In the genomic region with DNA sequence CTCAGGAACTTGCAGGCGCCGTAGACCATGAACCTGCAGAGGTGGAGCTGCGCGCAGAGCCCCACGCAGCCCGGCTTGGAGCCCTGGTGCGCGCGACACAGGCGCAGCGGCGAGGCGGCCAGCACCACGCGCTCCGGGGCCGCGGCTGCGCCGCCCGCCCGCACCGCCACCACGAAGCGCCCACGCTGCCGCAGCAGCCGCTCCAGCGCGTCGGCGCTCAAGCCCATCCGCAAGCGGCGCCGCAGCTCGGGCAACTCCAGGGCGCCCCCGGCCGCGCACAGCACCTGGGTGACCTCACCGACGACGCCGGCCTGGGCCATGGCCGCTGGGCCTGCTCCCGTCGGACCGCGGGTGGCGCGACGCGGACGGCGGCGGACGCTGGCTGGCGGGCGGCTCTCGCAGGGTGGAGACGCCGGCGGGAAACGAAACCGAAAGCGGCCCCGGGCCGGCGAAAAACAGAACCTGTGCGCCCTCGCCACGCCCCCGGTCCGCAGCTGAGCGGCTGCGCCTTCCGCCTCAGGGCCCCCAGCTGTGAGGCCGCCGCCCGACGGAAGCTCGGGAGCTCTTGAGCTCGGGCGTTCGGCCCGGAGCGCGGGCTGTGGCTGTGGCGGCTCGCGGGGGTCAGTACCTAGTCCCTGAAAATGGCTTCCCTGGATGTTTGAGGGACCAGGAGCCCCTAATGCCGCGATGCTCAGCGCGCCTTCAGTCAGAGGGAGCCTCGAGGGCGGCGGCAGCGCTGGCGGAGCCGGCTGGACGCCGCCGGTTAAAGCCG, we compare ENCODE assay signal across 1 cellular context.
TF ChIP-seq lines count a peak whose summit lies in the region.

A gene with protein sequence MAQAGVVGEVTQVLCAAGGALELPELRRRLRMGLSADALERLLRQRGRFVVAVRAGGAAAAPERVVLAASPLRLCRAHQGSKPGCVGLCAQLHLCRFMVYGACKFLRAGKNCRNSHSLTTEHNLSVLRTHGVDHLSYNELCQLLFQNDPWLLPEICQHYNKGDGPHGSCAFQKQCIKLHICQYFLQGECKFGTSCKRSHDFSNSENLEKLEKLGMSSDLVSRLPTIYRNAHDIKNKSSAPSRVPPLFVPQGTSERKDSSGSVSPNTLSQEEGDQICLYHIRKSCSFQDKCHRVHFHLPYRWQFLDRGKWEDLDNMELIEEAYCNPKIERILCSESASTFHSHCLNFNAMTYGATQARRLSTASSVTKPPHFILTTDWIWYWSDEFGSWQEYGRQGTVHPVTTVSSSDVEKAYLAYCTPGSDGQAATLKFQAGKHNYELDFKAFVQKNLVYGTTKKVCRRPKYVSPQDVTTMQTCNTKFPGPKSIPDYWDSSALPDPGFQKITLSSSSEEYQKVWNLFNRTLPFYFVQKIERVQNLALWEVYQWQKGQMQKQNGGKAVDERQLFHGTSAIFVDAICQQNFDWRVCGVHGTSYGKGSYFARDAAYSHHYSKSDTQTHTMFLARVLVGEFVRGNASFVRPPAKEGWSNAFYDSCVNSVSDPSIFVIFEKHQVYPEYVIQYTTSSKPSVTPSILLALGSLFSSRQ (minus strand): TSS at position 424 of the 772 bp plus-strand sequence. CDS start 104 bp downstream, at position 320.

TF ChIP-seq in HepG2, 621 proteins besides CTCF, POLR2A, EP300 and RAD21 (continued from another document and continues in another):
- TF ChIP-seq POLR2AphosphoS5 (IDR thresholded peaks at IDR 0.05; ENCODE audit: low read depth, low read length) (no peak), ZZZ3 (CRISPR knock-in tag; IDR thresholded peaks at IDR 0.05; ENCODE audit: borderline replicate concordance) (0 out of 2 replicates have a peak, but pooled peaks have one; percentile 21), ZFX (CRISPR knock-in tag; IDR thresholded peaks at IDR 0.05; ENCODE audit: low read depth) (peak; percentile 87), ZBTB43 (CRISPR knock-in tag; conservative IDR thresholded peaks at IDR 0.05) (peak; percentile 58; the same call in 1 of the 2 replicates), SP1 (IDR thresholded peaks at IDR 0.05) (no peak), SP1 (CRISPR knock-in tag; IDR thresholded peaks at IDR 0.05) (peak; percentile 60), ZNF33B (CRISPR knock-in tag; IDR thresholded peaks at IDR 0.05) (no peak), BRD4 (CRISPR knock-in tag; IDR thresholded peaks at IDR 0.05) (0 out of 2 replicates have a peak, but pooled peaks have one; percentile 12), GZF1 (CRISPR knock-in tag; IDR thresholded peaks at IDR 0.05) (no peak), BORCS8-MEF2B (CRISPR knock-in tag; IDR thresholded peaks at IDR 0.05) (peak; percentile 80), MAZ (IDR thresholded peaks at IDR 0.05; ENCODE audit: borderline replicate concordance, low read depth, low read length) (no peak), MAZ (CRISPR knock-in tag; IDR thresholded peaks at IDR 0.05; ENCODE audit: low read depth) (peak; percentile 87), PAX8 (CRISPR knock-in tag; IDR thresholded peaks at IDR 0.05; ENCODE audit: borderline replicate concordance) (no peak), ZBTB14 (CRISPR knock-in tag; IDR thresholded peaks at IDR 0.05) (peak; percentile 36; the same call in 1 of the 2 replicates), ZMAT5 (CRISPR knock-in tag; IDR thresholded peaks at IDR 0.05; ENCODE audit: borderline replicate concordance, low read depth) (no peak), SAFB2 (CRISPR knock-in tag; IDR thresholded peaks at IDR 0.05; ENCODE audit: borderline replicate concordance, low read depth) (no peak), ZNF343 (CRISPR knock-in tag; IDR thresholded peaks at IDR 0.05) (no peak), ZNF225 (CRISPR knock-in tag; IDR thresholded peaks at IDR 0.05) (no peak), HOXA5 (CRISPR knock-in tag; IDR thresholded peaks at IDR 0.05) (no peak), SYNCRIP (IDR thresholded peaks at IDR 0.05; ENCODE audit: insufficient read depth, low read depth, low read length) (no peak), CHCHD3 (CRISPR knock-in tag; IDR thresholded peaks at IDR 0.05) (no peak), ZNF550 (CRISPR knock-in tag; IDR thresholded peaks at IDR 0.05; ENCODE audit: borderline replicate concordance) (no peak), LBX2 (CRISPR knock-in tag; IDR thresholded peaks at IDR 0.05; ENCODE audit: borderline replicate concordance) (peak; percentile 48; the same call in 1 of the 2 replicates), ZNF30 (CRISPR knock-in tag; IDR thresholded peaks at IDR 0.05) (0 out of 2 replicates have a peak, but pooled peaks have one; percentile 45)
- TF ChIP-seq, protein P1, sequence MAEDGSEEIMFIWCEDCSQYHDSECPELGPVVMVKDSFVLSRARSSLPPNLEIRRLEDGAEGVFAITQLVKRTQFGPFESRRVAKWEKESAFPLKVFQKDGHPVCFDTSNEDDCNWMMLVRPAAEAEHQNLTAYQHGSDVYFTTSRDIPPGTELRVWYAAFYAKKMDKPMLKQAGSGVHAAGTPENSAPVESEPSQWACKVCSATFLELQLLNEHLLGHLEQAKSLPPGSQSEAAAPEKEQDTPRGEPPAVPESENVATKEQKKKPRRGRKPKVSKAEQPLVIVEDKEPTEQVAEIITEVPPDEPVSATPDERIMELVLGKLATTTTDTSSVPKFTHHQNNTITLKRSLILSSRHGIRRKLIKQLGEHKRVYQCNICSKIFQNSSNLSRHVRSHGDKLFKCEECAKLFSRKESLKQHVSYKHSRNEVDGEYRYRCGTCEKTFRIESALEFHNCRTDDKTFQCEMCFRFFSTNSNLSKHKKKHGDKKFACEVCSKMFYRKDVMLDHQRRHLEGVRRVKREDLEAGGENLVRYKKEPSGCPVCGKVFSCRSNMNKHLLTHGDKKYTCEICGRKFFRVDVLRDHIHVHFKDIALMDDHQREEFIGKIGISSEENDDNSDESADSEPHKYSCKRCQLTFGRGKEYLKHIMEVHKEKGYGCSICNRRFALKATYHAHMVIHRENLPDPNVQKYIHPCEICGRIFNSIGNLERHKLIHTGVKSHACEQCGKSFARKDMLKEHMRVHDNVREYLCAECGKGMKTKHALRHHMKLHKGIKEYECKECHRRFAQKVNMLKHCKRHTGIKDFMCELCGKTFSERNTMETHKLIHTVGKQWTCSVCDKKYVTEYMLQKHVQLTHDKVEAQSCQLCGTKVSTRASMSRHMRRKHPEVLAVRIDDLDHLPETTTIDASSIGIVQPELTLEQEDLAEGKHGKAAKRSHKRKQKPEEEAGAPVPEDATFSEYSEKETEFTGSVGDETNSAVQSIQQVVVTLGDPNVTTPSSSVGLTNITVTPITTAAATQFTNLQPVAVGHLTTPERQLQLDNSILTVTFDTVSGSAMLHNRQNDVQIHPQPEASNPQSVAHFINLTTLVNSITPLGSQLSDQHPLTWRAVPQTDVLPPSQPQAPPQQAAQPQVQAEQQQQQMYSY (CRISPR knock-in tag; IDR thresholded peaks at IDR 0.05): no peak; the same call in 1 of the 2 replicates
- TF ChIP-seq, protein P2, sequence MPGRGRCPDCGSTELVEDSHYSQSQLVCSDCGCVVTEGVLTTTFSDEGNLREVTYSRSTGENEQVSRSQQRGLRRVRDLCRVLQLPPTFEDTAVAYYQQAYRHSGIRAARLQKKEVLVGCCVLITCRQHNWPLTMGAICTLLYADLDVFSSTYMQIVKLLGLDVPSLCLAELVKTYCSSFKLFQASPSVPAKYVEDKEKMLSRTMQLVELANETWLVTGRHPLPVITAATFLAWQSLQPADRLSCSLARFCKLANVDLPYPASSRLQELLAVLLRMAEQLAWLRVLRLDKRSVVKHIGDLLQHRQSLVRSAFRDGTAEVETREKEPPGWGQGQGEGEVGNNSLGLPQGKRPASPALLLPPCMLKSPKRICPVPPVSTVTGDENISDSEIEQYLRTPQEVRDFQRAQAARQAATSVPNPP (CRISPR knock-in tag; IDR thresholded peaks at IDR 0.05): no peak
- TF ChIP-seq, protein P3, sequence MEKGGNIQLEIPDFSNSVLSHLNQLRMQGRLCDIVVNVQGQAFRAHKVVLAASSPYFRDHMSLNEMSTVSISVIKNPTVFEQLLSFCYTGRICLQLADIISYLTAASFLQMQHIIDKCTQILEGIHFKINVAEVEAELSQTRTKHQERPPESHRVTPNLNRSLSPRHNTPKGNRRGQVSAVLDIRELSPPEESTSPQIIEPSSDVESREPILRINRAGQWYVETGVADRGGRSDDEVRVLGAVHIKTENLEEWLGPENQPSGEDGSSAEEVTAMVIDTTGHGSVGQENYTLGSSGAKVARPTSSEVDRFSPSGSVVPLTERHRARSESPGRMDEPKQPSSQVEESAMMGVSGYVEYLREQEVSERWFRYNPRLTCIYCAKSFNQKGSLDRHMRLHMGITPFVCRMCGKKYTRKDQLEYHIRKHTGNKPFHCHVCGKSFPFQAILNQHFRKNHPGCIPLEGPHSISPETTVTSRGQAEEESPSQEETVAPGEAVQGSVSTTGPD (CRISPR knock-in tag; IDR thresholded peaks at IDR 0.05): no peak
- TF ChIP-seq, protein P4, sequence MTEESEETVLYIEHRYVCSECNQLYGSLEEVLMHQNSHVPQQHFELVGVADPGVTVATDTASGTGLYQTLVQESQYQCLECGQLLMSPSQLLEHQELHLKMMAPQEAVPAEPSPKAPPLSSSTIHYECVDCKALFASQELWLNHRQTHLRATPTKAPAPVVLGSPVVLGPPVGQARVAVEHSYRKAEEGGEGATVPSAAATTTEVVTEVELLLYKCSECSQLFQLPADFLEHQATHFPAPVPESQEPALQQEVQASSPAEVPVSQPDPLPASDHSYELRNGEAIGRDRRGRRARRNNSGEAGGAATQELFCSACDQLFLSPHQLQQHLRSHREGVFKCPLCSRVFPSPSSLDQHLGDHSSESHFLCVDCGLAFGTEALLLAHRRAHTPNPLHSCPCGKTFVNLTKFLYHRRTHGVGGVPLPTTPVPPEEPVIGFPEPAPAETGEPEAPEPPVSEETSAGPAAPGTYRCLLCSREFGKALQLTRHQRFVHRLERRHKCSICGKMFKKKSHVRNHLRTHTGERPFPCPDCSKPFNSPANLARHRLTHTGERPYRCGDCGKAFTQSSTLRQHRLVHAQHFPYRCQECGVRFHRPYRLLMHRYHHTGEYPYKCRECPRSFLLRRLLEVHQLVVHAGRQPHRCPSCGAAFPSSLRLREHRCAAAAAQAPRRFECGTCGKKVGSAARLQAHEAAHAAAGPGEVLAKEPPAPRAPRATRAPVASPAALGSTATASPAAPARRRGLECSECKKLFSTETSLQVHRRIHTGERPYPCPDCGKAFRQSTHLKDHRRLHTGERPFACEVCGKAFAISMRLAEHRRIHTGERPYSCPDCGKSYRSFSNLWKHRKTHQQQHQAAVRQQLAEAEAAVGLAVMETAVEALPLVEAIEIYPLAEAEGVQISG (CRISPR knock-in tag; IDR thresholded peaks at IDR 0.05): peak; percentile 73
- TF ChIP-seq, protein P5, sequence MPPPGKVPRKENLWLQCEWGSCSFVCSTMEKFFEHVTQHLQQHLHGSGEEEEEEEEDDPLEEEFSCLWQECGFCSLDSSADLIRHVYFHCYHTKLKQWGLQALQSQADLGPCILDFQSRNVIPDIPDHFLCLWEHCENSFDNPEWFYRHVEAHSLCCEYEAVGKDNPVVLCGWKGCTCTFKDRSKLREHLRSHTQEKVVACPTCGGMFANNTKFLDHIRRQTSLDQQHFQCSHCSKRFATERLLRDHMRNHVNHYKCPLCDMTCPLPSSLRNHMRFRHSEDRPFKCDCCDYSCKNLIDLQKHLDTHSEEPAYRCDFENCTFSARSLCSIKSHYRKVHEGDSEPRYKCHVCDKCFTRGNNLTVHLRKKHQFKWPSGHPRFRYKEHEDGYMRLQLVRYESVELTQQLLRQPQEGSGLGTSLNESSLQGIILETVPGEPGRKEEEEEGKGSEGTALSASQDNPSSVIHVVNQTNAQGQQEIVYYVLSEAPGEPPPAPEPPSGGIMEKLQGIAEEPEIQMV (CRISPR knock-in tag; IDR thresholded peaks at IDR 0.05; ENCODE audit: low read depth): peak; percentile 93
